In the genomic region with DNA sequence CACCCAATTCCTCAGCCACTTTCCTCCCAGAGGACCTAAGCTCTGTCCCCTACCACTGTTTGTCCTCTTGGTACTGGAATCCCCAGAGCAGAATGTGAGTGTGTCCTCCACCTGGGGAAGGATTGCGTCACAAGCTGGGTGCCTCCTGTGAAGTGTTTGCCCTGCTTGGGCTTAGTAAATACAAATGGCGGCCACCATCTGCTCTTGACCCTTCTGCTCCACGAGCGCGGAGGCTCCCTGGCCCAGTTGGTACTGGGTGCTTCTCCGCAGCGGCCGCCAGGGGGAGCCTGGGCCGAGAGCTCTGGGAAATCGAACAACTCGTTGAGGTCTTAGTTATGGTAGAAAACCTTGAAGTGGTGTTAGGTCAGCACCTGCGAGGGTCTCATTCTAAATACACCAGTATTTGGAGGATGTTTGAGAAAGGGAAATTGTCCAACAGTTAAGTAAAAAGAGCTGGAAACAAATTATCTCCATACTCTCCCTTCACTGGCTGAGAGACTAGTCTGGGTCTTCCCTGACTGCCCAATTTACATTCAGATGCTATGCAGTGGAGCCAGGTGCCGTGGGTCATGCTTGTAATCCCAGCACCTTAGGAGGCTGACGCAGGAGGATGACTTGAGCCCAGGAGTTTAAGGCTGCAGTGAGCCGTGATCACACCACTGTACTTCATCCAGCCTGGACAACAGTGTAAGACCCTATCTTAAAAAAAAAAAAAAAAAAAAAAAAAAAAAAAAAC, we compare ENCODE assay signal across 8 cellular contexts.
DNase-seq lines count a peak whose midpoint lies in the region; ATAC-seq, FAIRE-seq and TF ChIP-seq lines count a peak whose summit lies in the region.

No MANE protein-coding gene starts in this region.

- no peak for TF ChIP-seq POLR2A in prostate gland (IDR thresholded peaks at IDR 0.05)

- peaks cover 3% of the 10 kb centered on the region for H3K4me1 Mint-ChIP-seq in activated CD8-positive, alpha-beta memory T cell treated with anti-CD3 and anti-CD28 coated beads, Interleukin-2, amount 10 ng/mL, durations not matched to agents 7 days and 5 days

- WGBS in prostate gland = 71% methylated on average over 15 of the region's 15 CpGs

- H3K9me3 Mint-ChIP-seq in activated CD8-positive, alpha-beta memory T cell treated with anti-CD3 and anti-CD28 coated beads, Interleukin-2, amount 10 ng/mL, durations not matched to agents 7 days and 5 days (ENCODE audit: low read depth) = peaks cover 2% of the 10 kb centered on the region

- peak; percentile 13 for DNase-seq in AG20443 (ENCODE audit: low spot score)
- peak; percentile 9 for DNase-seq in GM19239 (ENCODE audit: insufficient read length, low spot score)
- peak; percentile 50 for DNase-seq in NCI-H2227 (lab: John Stamatoyannopoulos, UW; ENCODE audit: unreplicated experiment)
- DNase-seq in activated CD8-positive, alpha-beta memory T cell treated with anti-CD3 and anti-CD28 coated beads, Interleukin-2, amount 10 ng/mL, durations not matched to agents 7 days and 5 days = peak; percentile 53
- no peak for DNase-seq in fibroblast of villous mesenchyme (ENCODE audit: low read depth)
- peak; percentile 7 for DNase-seq in prostate gland (ENCODE audit: low spot score)
- no peak for DNase-seq in AG08396 (ENCODE audit: low spot score)
- no peak for DNase-seq in NCI-H345 treated with DMSO at 0.1 percent for 48 hours (lab: John Stamatoyannopoulos, UW; ENCODE audit: unreplicated experiment)

- H3K27ac ChIP-seq in prostate gland = no peak overlapping the region

- peak; percentile 79 for FAIRE-seq in GM19239 (lab: Jason Lieb, UNC)

- H3K9me3 ChIP-seq in prostate gland = no peaks in the 10 kb centered on the region

- H3K27me3 ChIP-seq in prostate gland (replicated peaks; ENCODE audit: insufficient read depth) = no peaks in the 10 kb centered on the region

- peak; percentile 55 for TF ChIP-seq CTCF in fibroblast of villous mesenchyme (IDR thresholded peaks at IDR 0.05; ENCODE audit: insufficient read depth, low read depth, low read length)
- TF ChIP-seq CTCF in prostate gland (IDR thresholded peaks at IDR 0.05) = peak in 3 of 4 experiments; percentile 41 to 60 (median 51)

- ATAC-seq in activated CD8-positive, alpha-beta memory T cell treated with anti-CD3 and anti-CD28 coated beads, Interleukin-2, amount 10 ng/mL, durations not matched to agents 7 days and 5 days = no peak

- H3K4me3 Mint-ChIP-seq in activated CD8-positive, alpha-beta memory T cell treated with anti-CD3 and anti-CD28 coated beads, Interleukin-2, amount 10 ng/mL, durations not matched to agents 7 days and 5 days = no peak overlapping the region

- no peaks in the 10 kb centered on the region for H3K36me3 ChIP-seq in prostate gland

- intact Hi-C loops in prostate gland (cut with DNase I) = loop anchor here (5.0 to 10.0 kb wide), 2 partner anchors 215 to 293 kb away; no protein-coding TSS in a partner anchor

- CTCF ChIA-PET in activated CD8-positive, alpha-beta memory T cell treated with anti-CD3 and anti-CD28 coated beads, Interleukin-2, amount 10 ng/mL, durations not matched to agents 7 days and 5 days (lab: Charles Lee) = interaction anchor here (1.1 to 4.7 kb wide), 14 partner anchors 10 to 294 kb away, joined by 3 to 40 read pairs (median 5); no protein-coding TSS in a partner anchor

- H3K36me3 Mint-ChIP-seq in activated CD8-positive, alpha-beta memory T cell treated with anti-CD3 and anti-CD28 coated beads, Interleukin-2, amount 10 ng/mL, durations not matched to agents 7 days and 5 days = no peaks in the 10 kb centered on the region

- H3K27me3 Mint-ChIP-seq in activated CD8-positive, alpha-beta memory T cell treated with anti-CD3 and anti-CD28 coated beads, Interleukin-2, amount 10 ng/mL, durations not matched to agents 7 days and 5 days = peaks cover 19% of the 10 kb centered on the region

- no peaks in the 10 kb centered on the region for H3K4me1 ChIP-seq in prostate gland (replicated peaks)

- H3K4me3 ChIP-seq in fibroblast of villous mesenchyme (ENCODE audit: low read depth, low read length) (no peak overlapping the region), prostate gland (no peak overlapping the region)

- no peak overlapping the region for H3K27ac Mint-ChIP-seq in activated CD8-positive, alpha-beta memory T cell treated with anti-CD3 and anti-CD28 coated beads, Interleukin-2, amount 10 ng/mL, durations not matched to agents 7 days and 5 days

Comparison
In these comparisons a context has a peak if more than half of its experiments do, and no peak if none do; other contexts are left out.
1. DNase-seq: peak in AG20443 (single experiment), GM19239 (single experiment), NCI-H2227 (single experiment), activated CD8-positive, alpha-beta memory T cell treated with anti-CD3 and anti-CD28 coated beads, Interleukin-2, amount 10 ng/mL, durations not matched to agents 7 days and 5 days (single experiment) and prostate gland (single experiment); none in fibroblast of villous mesenchyme (single experiment), AG08396 (single experiment) and NCI-H345 treated with DMSO at 0.1 percent for 48 hours (single experiment).